Comparison of ENCODE assay signal across 1 cellular context in the genomic region with DNA sequence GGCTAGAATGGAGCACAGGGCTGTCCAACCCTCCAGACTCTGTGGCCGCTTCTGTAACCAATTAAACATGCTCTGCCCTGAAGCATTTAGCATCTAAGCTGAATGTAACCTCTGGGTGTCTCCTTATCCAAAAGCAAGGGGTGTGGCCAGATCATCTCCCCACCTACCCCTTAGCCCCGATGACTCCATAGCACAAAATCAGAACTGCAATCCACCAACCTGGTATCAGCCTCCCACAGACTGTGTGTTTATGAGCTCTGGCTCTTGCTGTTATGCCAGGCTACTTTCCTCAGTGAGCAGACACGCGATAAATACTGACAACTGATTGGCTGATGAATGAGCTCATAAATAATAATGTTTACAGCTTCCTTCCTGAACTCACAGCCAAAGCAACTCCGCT.
TF ChIP-seq lines count a peak whose summit lies in the region.

No MANE protein-coding gene starts in this region.

TF ChIP-seq in H1, 55 proteins besides CTCF, POLR2A, EP300 and RAD21:
- no peak for TF ChIP-seq JUN (IDR thresholded peaks at IDR 0.05; ENCODE audit: low read depth, low read length)
- TF ChIP-seq MAFK (IDR thresholded peaks at IDR 0.05; ENCODE audit: low read depth, low read length) = no peak
- TF ChIP-seq RFX5 (IDR thresholded peaks at IDR 0.05; ENCODE audit: borderline replicate concordance, low read depth, low read length) = no peak
- TF ChIP-seq, protein P1, sequence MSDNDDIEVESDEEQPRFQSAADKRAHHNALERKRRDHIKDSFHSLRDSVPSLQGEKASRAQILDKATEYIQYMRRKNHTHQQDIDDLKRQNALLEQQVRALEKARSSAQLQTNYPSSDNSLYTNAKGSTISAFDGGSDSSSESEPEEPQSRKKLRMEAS (IDR thresholded peaks at IDR 0.05) = no peak
- no peak for TF ChIP-seq BACH1 (IDR thresholded peaks at IDR 0.05; ENCODE audit: low read length)
